ENCODE assay signal across 1 cellular context in genomic region chr7:42212541-42213090, GRCh38.
TF ChIP-seq lines count a peak whose summit lies in the region.

No MANE protein-coding gene starts in this region.

TF ChIP-seq in WTC11, 78 proteins besides CTCF, POLR2A, EP300 and RAD21 (continued from another document):
- no peak for TF ChIP-seq JUN (CRISPR knock-in tag; IDR thresholded peaks at IDR 0.05)
- TF ChIP-seq, protein P1, sequence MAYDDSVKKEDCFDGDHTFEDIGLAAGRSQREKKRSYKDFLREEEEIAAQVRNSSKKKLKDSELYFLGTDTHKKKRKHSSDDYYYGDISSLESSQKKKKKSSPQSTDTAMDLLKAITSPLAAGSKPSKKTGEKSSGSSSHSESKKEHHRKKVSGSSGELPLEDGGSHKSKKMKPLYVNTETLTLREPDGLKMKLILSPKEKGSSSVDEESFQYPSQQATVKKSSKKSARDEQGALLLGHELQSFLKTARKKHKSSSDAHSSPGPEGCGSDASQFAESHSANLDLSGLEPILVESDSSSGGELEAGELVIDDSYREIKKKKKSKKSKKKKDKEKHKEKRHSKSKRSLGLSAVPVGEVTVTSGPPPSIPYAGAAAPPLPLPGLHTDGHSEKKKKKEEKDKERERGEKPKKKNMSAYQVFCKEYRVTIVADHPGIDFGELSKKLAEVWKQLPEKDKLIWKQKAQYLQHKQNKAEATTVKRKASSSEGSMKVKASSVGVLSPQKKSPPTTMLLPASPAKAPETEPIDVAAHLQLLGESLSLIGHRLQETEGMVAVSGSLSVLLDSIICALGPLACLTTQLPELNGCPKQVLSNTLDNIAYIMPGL (CRISPR knock-in tag; IDR thresholded peaks at IDR 0.05), result no peak
- TF ChIP-seq ZMAT4 (CRISPR knock-in tag; IDR thresholded peaks at IDR 0.05), result no peak
- TF ChIP-seq FOXP4 (CRISPR knock-in tag; IDR thresholded peaks at IDR 0.05), result no peak
- no peak for TF ChIP-seq ZBTB43 (CRISPR knock-in tag; IDR thresholded peaks at IDR 0.05)
- TF ChIP-seq ZNF396 (CRISPR knock-in tag; IDR thresholded peaks at IDR 0.05; ENCODE audit: borderline replicate concordance), result no peak
- no peak for TF ChIP-seq ZNF416 (CRISPR knock-in tag; IDR thresholded peaks at IDR 0.05)
